ENCODE assay signal across 1 cellular context in the genomic region with DNA sequence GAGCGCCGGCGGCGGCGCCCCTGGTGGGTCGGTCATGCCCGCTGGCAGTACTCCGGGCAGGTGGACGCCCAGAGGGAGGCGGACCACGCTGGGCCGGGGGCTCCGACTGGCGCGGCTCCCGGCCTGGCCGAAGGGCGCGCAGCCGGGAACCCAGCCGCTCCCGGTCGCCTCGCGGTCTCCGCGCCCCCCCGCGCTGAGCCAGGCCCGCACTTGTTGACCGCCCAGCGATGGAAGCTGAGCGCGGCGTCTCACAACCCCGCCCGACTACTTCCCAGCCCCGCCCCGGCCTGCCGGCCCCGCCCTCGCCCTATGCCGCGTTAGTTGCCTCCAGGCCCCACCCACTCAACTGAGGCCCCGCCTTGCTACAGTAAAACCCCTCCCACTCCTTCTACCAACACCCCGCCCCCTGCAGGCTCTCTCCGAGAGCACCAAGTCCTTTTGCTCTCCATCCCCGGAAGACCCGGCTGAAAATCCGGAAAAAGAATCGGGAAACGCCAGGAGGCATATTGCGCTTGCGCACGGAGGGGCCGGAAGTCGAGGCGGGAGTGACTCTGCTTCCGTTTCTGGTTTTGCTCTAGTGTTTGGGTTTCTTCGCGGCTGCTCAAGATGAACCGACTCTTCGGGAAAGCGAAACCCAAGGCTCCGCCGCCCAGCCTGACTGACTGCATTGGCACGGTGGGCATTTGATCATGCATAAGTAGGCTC.
A peak's percentile ranks its signal among the peaks of the same experiment; 100 is the strongest.
TF ChIP-seq lines count a peak whose summit lies in the region.

BAG1 (minus strand) TSS at position 236 of the 705 bp plus-strand sequence.
CHMP5 (plus strand) TSS at position 577 of the 705 bp plus-strand sequence; CDS start at position 607, 30 bp downstream.

TF ChIP-seq in HCT116, 20 proteins besides CTCF, POLR2A, EP300 and RAD21 (continued from another document):
- TF ChIP-seq, protein P1, sequence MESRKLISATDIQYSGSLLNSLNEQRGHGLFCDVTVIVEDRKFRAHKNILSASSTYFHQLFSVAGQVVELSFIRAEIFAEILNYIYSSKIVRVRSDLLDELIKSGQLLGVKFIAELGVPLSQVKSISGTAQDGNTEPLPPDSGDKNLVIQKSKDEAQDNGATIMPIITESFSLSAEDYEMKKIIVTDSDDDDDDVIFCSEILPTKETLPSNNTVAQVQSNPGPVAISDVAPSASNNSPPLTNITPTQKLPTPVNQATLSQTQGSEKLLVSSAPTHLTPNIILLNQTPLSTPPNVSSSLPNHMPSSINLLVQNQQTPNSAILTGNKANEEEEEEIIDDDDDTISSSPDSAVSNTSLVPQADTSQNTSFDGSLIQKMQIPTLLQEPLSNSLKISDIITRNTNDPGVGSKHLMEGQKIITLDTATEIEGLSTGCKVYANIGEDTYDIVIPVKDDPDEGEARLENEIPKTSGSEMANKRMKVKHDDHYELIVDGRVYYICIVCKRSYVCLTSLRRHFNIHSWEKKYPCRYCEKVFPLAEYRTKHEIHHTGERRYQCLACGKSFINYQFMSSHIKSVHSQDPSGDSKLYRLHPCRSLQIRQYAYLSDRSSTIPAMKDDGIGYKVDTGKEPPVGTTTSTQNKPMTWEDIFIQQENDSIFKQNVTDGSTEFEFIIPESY (IDR thresholded peaks at IDR 0.05; ENCODE audit: extremely low read depth, insufficient replicate concordance, low read length): no peak
- TF ChIP-seq ZNF274 (IDR thresholded peaks at IDR 0.05; ENCODE audit: low read depth, low read length) (no peak), POLR2AphosphoS5 (IDR thresholded peaks at IDR 0.05; ENCODE audit: low read depth, low read length) (peak; percentile 77), YY1 (IDR thresholded peaks at IDR 0.05; ENCODE audit: extremely low read depth, insufficient replicate concordance, low read depth, low read length) (no peak), EZH2phosphoT487 (IDR thresholded peaks at IDR 0.05; ENCODE audit: borderline replicate concordance) (no peak)
- TF ChIP-seq, protein P2, sequence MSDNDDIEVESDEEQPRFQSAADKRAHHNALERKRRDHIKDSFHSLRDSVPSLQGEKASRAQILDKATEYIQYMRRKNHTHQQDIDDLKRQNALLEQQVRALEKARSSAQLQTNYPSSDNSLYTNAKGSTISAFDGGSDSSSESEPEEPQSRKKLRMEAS (IDR thresholded peaks at IDR 0.05): peak; percentile 65
- TF ChIP-seq, protein P3, sequence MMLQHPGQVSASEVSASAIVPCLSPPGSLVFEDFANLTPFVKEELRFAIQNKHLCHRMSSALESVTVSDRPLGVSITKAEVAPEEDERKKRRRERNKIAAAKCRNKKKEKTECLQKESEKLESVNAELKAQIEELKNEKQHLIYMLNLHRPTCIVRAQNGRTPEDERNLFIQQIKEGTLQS (IDR thresholded peaks at IDR 0.05): no peak
TF ChIP-seq in HCT116: peak in this region for 8.
